Comparison of ENCODE assay signal across 35 cellular contexts in genomic region chr10:132055616-132056015, GRCh38. TPM values are rescaled to one million over a fixed set of nuclear protein-coding genes. Genes with fewer than 3 reads are reported as not detected.
"Had no signal": no experiment of that assay in that cellular context is flagged by ENCODE, and none has a peak within 500 bp of the region (broad histone marks: within the 10 kb centered on the region; RNA-seq: fewer than 3 reads in every experiment).

No MANE protein-coding gene starts in this region.

- H3K4me3 ChIP-seq: ascending aorta, breast epithelium, cardiac muscle cell, coronary artery, dorsolateral prefrontal cortex, esophagus muscularis mucosa, gastrocnemius medialis, heart left ventricle had no signal

- H3K27ac ChIP-seq: ascending aorta, breast epithelium, cardiac muscle cell, coronary artery, dorsolateral prefrontal cortex, esophagus muscularis mucosa, foreskin keratinocyte, gastrocnemius medialis, heart left ventricle, WERI-Rb-1 had no signal

- H3K4me3 Mint-ChIP-seq: activated B cell treated with CpG ODN at 0.5 μM for 24 hours; activated CD4-positive, alpha-beta memory T cell treated with anti-CD3 and anti-CD28 coated beads for 36 hours; activated CD4-positive, alpha-beta T cell treated with anti-CD3 and anti-CD28 coated beads for 36 hours; activated CD4-positive, alpha-beta T cell treated with anti-CD3 and anti-CD28 coated beads, Interleukin-2, amount 10 ng/mL, durations not matched to agents 24 days and 14 days; activated CD8-positive, alpha-beta memory T cell treated with anti-CD3 and anti-CD28 coated beads, Interleukin-2, amount 10 ng/mL, durations not matched to agents 7 days and 5 days; activated CD8-positive, alpha-beta T cell treated with anti-CD3 and anti-CD28 coated beads, Interleukin-2, amount 10 ng/mL, durations not matched to agents 7 days and 5 days; activated naive CD4-positive, alpha-beta T cell treated with anti-CD3 and anti-CD28 coated beads, Interleukin-2, amount 10 ng/mL, durations not matched to agents 7 days and 5 days; activated naive CD8-positive, alpha-beta T cell treated with anti-CD3 and anti-CD28 coated beads, Interleukin-2, amount 10 ng/mL, durations not matched to agents 7 days and 5 days; activated T-cell treated with anti-CD3 and anti-CD28 coated beads, Interleukin-2, amount 50 U/mL, for 24 hours; activated T-cell treated with anti-CD3 and anti-CD28 coated beads, Interleukin-2, amount 50 U/mL, for 72 hours; brain; dendritic cell treated with granulocyte-macrophage colony-stimulating factor and Interleukin-4, amounts not matched to agents 40 ng/mL and 50 ng/mL, for 4 days; T-cell; T-helper 17 cell; T-helper 2 cell treated with Interferon-gamma antibody and Interleukin-4, amounts not matched to agents 5 μg/mL and 100 μg/mL, for 36 hours had no signal

- H3K4me1 ChIP-seq: ascending aorta, breast epithelium, esophagus muscularis mucosa, foreskin keratinocyte, gastrocnemius medialis, heart left ventricle had no signal

- H3K36me3 ChIP-seq: ascending aorta, breast epithelium, cardiac muscle cell, esophagus muscularis mucosa, gastrocnemius medialis, heart left ventricle, WERI-Rb-1 had no signal

- DNase-seq: activated B cell treated with CpG ODN at 0.5 μM for 24 hours; activated CD4-positive, alpha-beta memory T cell treated with anti-CD3 and anti-CD28 coated beads for 36 hours; activated CD4-positive, alpha-beta T cell treated with anti-CD3 and anti-CD28 coated beads for 36 hours; activated CD4-positive, alpha-beta T cell treated with anti-CD3 and anti-CD28 coated beads, Interleukin-2, amount 10 ng/mL, durations not matched to agents 24 days and 14 days; activated CD8-positive, alpha-beta memory T cell treated with anti-CD3 and anti-CD28 coated beads, Interleukin-2, amount 10 ng/mL, durations not matched to agents 7 days and 5 days; activated CD8-positive, alpha-beta memory T cell treated with anti-CD3 and anti-CD28 coated beads, Interleukin-2, amount 50 U/mL, for 4 hours; activated CD8-positive, alpha-beta T cell treated with anti-CD3 and anti-CD28 coated beads, Interleukin-2, amount 10 ng/mL, durations not matched to agents 7 days and 5 days; activated gamma-delta T cell; activated naive CD4-positive, alpha-beta T cell; activated naive CD4-positive, alpha-beta T cell treated with anti-CD3 and anti-CD28 coated beads, Interleukin-2, amount 10 ng/mL, durations not matched to agents 7 days and 5 days; activated naive CD8-positive, alpha-beta T cell treated with anti-CD3 and anti-CD28 coated beads, Interleukin-2, amount 10 ng/mL, durations not matched to agents 7 days and 5 days; activated T-cell treated with anti-CD3 and anti-CD28 coated beads, Interleukin-2, amount 50 U/mL, for 24 hours; activated T-cell treated with anti-CD3 and anti-CD28 coated beads, Interleukin-2, amount 50 U/mL, for 72 hours; central memory CD4-positive, alpha-beta T cell; cerebellar nuclear complex; dorsolateral prefrontal cortex; effector memory CD4-positive, alpha-beta T cell; erythroblast; foreskin keratinocyte; gastrocnemius medialis; glutamatergic neuron; T-cell; T-helper 17 cell; T1000; WERI-Rb-1 had no signal

- H3K27ac Mint-ChIP-seq: activated B cell treated with CpG ODN at 0.5 μM for 24 hours; activated CD4-positive, alpha-beta memory T cell treated with anti-CD3 and anti-CD28 coated beads for 36 hours; activated CD4-positive, alpha-beta T cell treated with anti-CD3 and anti-CD28 coated beads for 36 hours; activated CD4-positive, alpha-beta T cell treated with anti-CD3 and anti-CD28 coated beads, Interleukin-2, amount 10 ng/mL, durations not matched to agents 24 days and 14 days; activated CD8-positive, alpha-beta memory T cell treated with anti-CD3 and anti-CD28 coated beads, Interleukin-2, amount 10 ng/mL, durations not matched to agents 7 days and 5 days; activated CD8-positive, alpha-beta T cell treated with anti-CD3 and anti-CD28 coated beads, Interleukin-2, amount 10 ng/mL, durations not matched to agents 7 days and 5 days; activated naive CD4-positive, alpha-beta T cell treated with anti-CD3 and anti-CD28 coated beads, Interleukin-2, amount 10 ng/mL, durations not matched to agents 7 days and 5 days; activated naive CD4-positive, alpha-beta T cell treated with anti-CD3 and anti-CD28 coated beads, Interleukin-2, amount 50 U/mL, for 72 hours; activated naive CD8-positive, alpha-beta T cell treated with anti-CD3 and anti-CD28 coated beads, Interleukin-2, amount 10 ng/mL, durations not matched to agents 7 days and 5 days; activated T-cell treated with anti-CD3 and anti-CD28 coated beads, Interleukin-2, amount 50 U/mL, for 24 hours; activated T-cell treated with anti-CD3 and anti-CD28 coated beads, Interleukin-2, amount 50 U/mL, for 72 hours; brain; dendritic cell treated with granulocyte-macrophage colony-stimulating factor and Interleukin-4, amounts not matched to agents 40 ng/mL and 50 ng/mL, for 4 days; T-cell; T-helper 17 cell; T-helper 2 cell treated with Interferon-gamma antibody and Interleukin-4, amounts not matched to agents 5 μg/mL and 100 μg/mL, for 36 hours had no signal

- H3K4me1 Mint-ChIP-seq: activated B cell treated with CpG ODN at 0.5 μM for 24 hours; activated CD4-positive, alpha-beta T cell treated with anti-CD3 and anti-CD28 coated beads for 36 hours; activated CD4-positive, alpha-beta T cell treated with anti-CD3 and anti-CD28 coated beads, Interleukin-2, amount 10 ng/mL, durations not matched to agents 24 days and 14 days; activated naive CD4-positive, alpha-beta T cell treated with anti-CD3 and anti-CD28 coated beads, Interleukin-2, amount 10 ng/mL, durations not matched to agents 7 days and 5 days; activated naive CD8-positive, alpha-beta T cell treated with anti-CD3 and anti-CD28 coated beads, Interleukin-2, amount 10 ng/mL, durations not matched to agents 7 days and 5 days; T-cell had no signal

- H3K27me3 Mint-ChIP-seq: activated naive CD4-positive, alpha-beta T cell treated with anti-CD3 and anti-CD28 coated beads, Interleukin-2, amount 10 ng/mL, durations not matched to agents 7 days and 5 days had no signal

- H3K27me3 ChIP-seq: ascending aorta, breast epithelium, cardiac muscle cell, dorsolateral prefrontal cortex, esophagus muscularis mucosa, foreskin keratinocyte had no signal

- H3K36me3 Mint-ChIP-seq: activated CD4-positive, alpha-beta memory T cell treated with anti-CD3 and anti-CD28 coated beads for 36 hours; activated naive CD4-positive, alpha-beta T cell treated with anti-CD3 and anti-CD28 coated beads, Interleukin-2, amount 10 ng/mL, durations not matched to agents 7 days and 5 days; activated naive CD8-positive, alpha-beta T cell treated with anti-CD3 and anti-CD28 coated beads, Interleukin-2, amount 10 ng/mL, durations not matched to agents 7 days and 5 days had no signal

RNA-seq across cellular contexts. Expression of gene JAKMIP3, which starts 10.1 kb away (rescaled TPM):
- total RNA-seq: ascending aorta had no signal
